In genomic region chr14:103026988-103027387, GRCh38 we compare ENCODE assay signal across 16 cellular contexts. TPM values are rescaled to one million over a fixed set of nuclear protein-coding genes. Genes with fewer than 3 reads are reported as not detected.
DNase-seq lines count a peak whose midpoint lies in the region; ATAC-seq and TF ChIP-seq lines count a peak whose summit lies in the region.
"Had no signal": no experiment of that assay in that cellular context is flagged by ENCODE, and none has a peak within 500 bp of the region (broad histone marks: within the 10 kb centered on the region; RNA-seq: fewer than 3 reads in every experiment).

No MANE protein-coding gene starts in this region.

- no peak overlapping the region for H3K27ac Mint-ChIP-seq in natural killer cell treated with Interleukin-12 subunit alpha and Interleukin-12 subunit beta and Interleukin-15 and Interleukin-18, amount 100 ng/mL, for 72 hours
- H3K27ac Mint-ChIP-seq: B cell; CD4-positive, alpha-beta T cell; GM23338 had no signal

- DNase-seq in HT-29 (ENCODE audit: low spot score) (peak; percentile 12), lower lobe of right lung (no peak), upper lobe of right lung (no peak), activated gamma-delta T cell treated with Interleukin-2 at 50 U/mL for 16 hours (no peak)
- DNase-seq in natural killer cell treated with Interleukin-12 subunit alpha and Interleukin-12 subunit beta and Interleukin-15 and Interleukin-18, amount 100 ng/mL, for 72 hours (ENCODE audit: low spot score) = no peak
- no peak for DNase-seq in stimulated activated CD4-positive, alpha-beta T cell treated with anti-CD3 and anti-CD28 coated beads, Interleukin-1b, Interleukin-23, amount 100 ng/mL, for 48 hours
- DNase-seq: C1 segment of cervical spinal cord; Calu3; CD4-positive, alpha-beta T cell; DMS79; H7 had no signal

- H3K36me3 Mint-ChIP-seq in natural killer cell treated with Interleukin-12 subunit alpha and Interleukin-12 subunit beta and Interleukin-15 and Interleukin-18, amount 100 ng/mL, for 72 hours = no peaks in the 10 kb centered on the region

- peaks cover 24 to 26% of the 10 kb centered on the region in 2 donors for H3K27me3 Mint-ChIP-seq in natural killer cell treated with Interleukin-12 subunit alpha and Interleukin-12 subunit beta and Interleukin-15 and Interleukin-18, amount 100 ng/mL, for 72 hours
- H3K27me3 Mint-ChIP-seq: B cell had no signal

- no peaks in the 10 kb centered on the region for H3K9me3 ChIP-seq in lower lobe of right lung
- no peaks in the 10 kb centered on the region for H3K9me3 ChIP-seq in upper lobe of right lung

- no peak overlapping the region for H3K4me3 ChIP-seq in lower lobe of right lung
- H3K4me3 ChIP-seq in upper lobe of right lung = no peak overlapping the region
- H3K4me3 ChIP-seq: GM23338 had no signal

- no peak for TF ChIP-seq CTCF in VCaP (conservative IDR thresholded peaks at IDR 0.05)
- TF ChIP-seq CTCF in lower lobe of right lung (IDR thresholded peaks at IDR 0.05) = no peak
- no peak for TF ChIP-seq CTCF in upper lobe of right lung (IDR thresholded peaks at IDR 0.05)

- no peaks in the 10 kb centered on the region for H3K4me1 Mint-ChIP-seq in natural killer cell treated with Interleukin-12 subunit alpha and Interleukin-12 subunit beta and Interleukin-15 and Interleukin-18, amount 100 ng/mL, for 72 hours (ENCODE audit: low read depth in 2 of 2)

- peak overlapping the region; percentile 89 for H3K27ac ChIP-seq in VCaP
- H3K27ac ChIP-seq in lower lobe of right lung = no peak overlapping the region
- no peak overlapping the region for H3K27ac ChIP-seq in upper lobe of right lung

- ATAC-seq in lower lobe of right lung (peak; percentile 37 to 38), upper lobe of right lung (peak; percentile 59)
- no peak for ATAC-seq in natural killer cell treated with Interleukin-12 subunit alpha and Interleukin-12 subunit beta and Interleukin-15 and Interleukin-18, amount 100 ng/mL, for 72 hours
- ATAC-seq: GM23338, HepG2 had no signal

- no peaks in the 10 kb centered on the region for H3K9me3 Mint-ChIP-seq in natural killer cell treated with Interleukin-12 subunit alpha and Interleukin-12 subunit beta and Interleukin-15 and Interleukin-18, amount 100 ng/mL, for 72 hours
- H3K9me3 Mint-ChIP-seq: CD4-positive, alpha-beta T cell had no signal

- intact Hi-C loops in lower lobe of right lung (cut with DNase I) = no loop called here
- intact Hi-C loops in upper lobe of right lung (cut with DNase I) = no loop called here

- H3K4me1 ChIP-seq in lower lobe of right lung (peaks cover 53% of the 10 kb centered on the region), upper lobe of right lung (peaks cover 27% of the 10 kb centered on the region)

- H3K27me3 ChIP-seq in lower lobe of right lung (ENCODE audit: low read depth) = no peaks in the 10 kb centered on the region
- no peaks in the 10 kb centered on the region for H3K27me3 ChIP-seq in upper lobe of right lung

- H3K36me3 ChIP-seq in lower lobe of right lung = no peaks in the 10 kb centered on the region
- H3K36me3 ChIP-seq in upper lobe of right lung = no peaks in the 10 kb centered on the region

- no peak overlapping the region for H3K4me3 Mint-ChIP-seq in natural killer cell treated with Interleukin-12 subunit alpha and Interleukin-12 subunit beta and Interleukin-15 and Interleukin-18, amount 100 ng/mL, for 72 hours
- H3K4me3 Mint-ChIP-seq: B cell; CD4-positive, alpha-beta T cell; GM23338 had no signal

RNA-seq across cellular contexts. Expression of gene CDC42BPB, which starts 30.4 kb away (rescaled TPM):
- total RNA-seq in HT-29 (2014; rRNA removed; shearing (Covaris generic)) = 40.0 and 51.0 TPM in 2 replicates
- 114 TPM for total RNA-seq in lower lobe of right lung
- total RNA-seq in upper lobe of right lung = 102 TPM
- total RNA-seq in natural killer cell treated with Interleukin-12 subunit alpha and Interleukin-12 subunit beta and Interleukin-15 and Interleukin-18, amount 100 ng/mL, for 72 hours = 1 to 10 TPM; 2.2 to 3.6 TPM

RNA-seq across cellular contexts. Expression of gene LBHD2, which starts 57.0 kb away (rescaled TPM):
- total RNA-seq in HT-29 (2014; rRNA removed; shearing (Covaris generic)) = not detected in 2 replicates
- total RNA-seq in lower lobe of right lung (not detected), upper lobe of right lung (not detected)
- total RNA-seq in natural killer cell treated with Interleukin-12 subunit alpha and Interleukin-12 subunit beta and Interleukin-15 and Interleukin-18, amount 100 ng/mL, for 72 hours = not detected
- total RNA-seq: B cell; Calu3; CD4-positive, alpha-beta T cell; G401; GM23338; H7 had no signal

Comparison
In these comparisons a context has a peak if more than half of its experiments do, and no peak if none do; other contexts are left out.
1. ATAC-seq: peak in lower lobe of right lung (2 of 2) and upper lobe of right lung (single experiment); none in natural killer cell treated with Interleukin-12 subunit alpha and Interleukin-12 subunit beta and Interleukin-15 and Interleukin-18, amount 100 ng/mL, for 72 hours (0 of 2).